1 cellular context compared by ENCODE assay signal in genomic region chr2:196987654-196988364, GRCh38.
TF ChIP-seq lines count a peak whose summit lies in the region.

No MANE protein-coding gene starts in this region.

TF ChIP-seq in SK-N-SH, 30 proteins besides CTCF, POLR2A, EP300 and RAD21 (continued from another document):
- peak; percentile 36; the same call in 1 of the 2 replicates for TF ChIP-seq REST (IDR thresholded peaks at IDR 0.05; ENCODE audit: low read depth, low read length)
- TF ChIP-seq TCF12 (IDR thresholded peaks at IDR 0.05): peak; percentile 60
- peak; percentile 93 for TF ChIP-seq FOSL2 (IDR thresholded peaks at IDR 0.05; ENCODE audit: borderline replicate concordance, low read depth)
- peak; percentile 48; the same call in 1 of the 2 replicates for TF ChIP-seq PBX3 (IDR thresholded peaks at IDR 0.05)
- peak; percentile 84; the same call in 1 of the 2 replicates for TF ChIP-seq TAF1 (IDR thresholded peaks at IDR 0.05; ENCODE audit: borderline replicate concordance, low read depth, low read length)
- TF ChIP-seq NFIC (IDR thresholded peaks at IDR 0.05; ENCODE audit: borderline replicate concordance): peak; percentile 20; the same call in 1 of the 2 replicates
- TF ChIP-seq MAX (IDR thresholded peaks at IDR 0.05; ENCODE audit: low read depth): no peak; the same call in 1 of the 2 replicates
- no peak; the same call in 1 of the 2 replicates for TF ChIP-seq YY1 (IDR thresholded peaks at IDR 0.05; ENCODE audit: low read depth)
- peak; percentile 76 for TF ChIP-seq POLR2AphosphoS5 (IDR thresholded peaks at IDR 0.05; ENCODE audit: low read depth, low read length)
- TF ChIP-seq NRF1 (IDR thresholded peaks at IDR 0.05; ENCODE audit: low read depth, low read length): no peak
- TF ChIP-seq FOXJ3 (CRISPR knock-in tag; IDR thresholded peaks at IDR 0.05): no peak
- 0 out of 2 replicates have a peak, but pooled peaks have one; percentile 20 for TF ChIP-seq FOXM1 (IDR thresholded peaks at IDR 0.05; ENCODE audit: low read depth)
- no peak for TF ChIP-seq SMC3 (IDR thresholded peaks at IDR 0.05; ENCODE audit: low read depth, low read length)
- TF ChIP-seq JUND (IDR thresholded peaks at IDR 0.05): peak; percentile 88
- 0 out of 2 replicates have a peak, but pooled peaks have one; percentile 28 for TF ChIP-seq RFX5 (IDR thresholded peaks at IDR 0.05; ENCODE audit: low read length)
- no peak for TF ChIP-seq ZBTB33 (IDR thresholded peaks at IDR 0.05; ENCODE audit: borderline replicate concordance, low read depth)
